ENCODE assay signal across 1 cellular context in the genomic region with DNA sequence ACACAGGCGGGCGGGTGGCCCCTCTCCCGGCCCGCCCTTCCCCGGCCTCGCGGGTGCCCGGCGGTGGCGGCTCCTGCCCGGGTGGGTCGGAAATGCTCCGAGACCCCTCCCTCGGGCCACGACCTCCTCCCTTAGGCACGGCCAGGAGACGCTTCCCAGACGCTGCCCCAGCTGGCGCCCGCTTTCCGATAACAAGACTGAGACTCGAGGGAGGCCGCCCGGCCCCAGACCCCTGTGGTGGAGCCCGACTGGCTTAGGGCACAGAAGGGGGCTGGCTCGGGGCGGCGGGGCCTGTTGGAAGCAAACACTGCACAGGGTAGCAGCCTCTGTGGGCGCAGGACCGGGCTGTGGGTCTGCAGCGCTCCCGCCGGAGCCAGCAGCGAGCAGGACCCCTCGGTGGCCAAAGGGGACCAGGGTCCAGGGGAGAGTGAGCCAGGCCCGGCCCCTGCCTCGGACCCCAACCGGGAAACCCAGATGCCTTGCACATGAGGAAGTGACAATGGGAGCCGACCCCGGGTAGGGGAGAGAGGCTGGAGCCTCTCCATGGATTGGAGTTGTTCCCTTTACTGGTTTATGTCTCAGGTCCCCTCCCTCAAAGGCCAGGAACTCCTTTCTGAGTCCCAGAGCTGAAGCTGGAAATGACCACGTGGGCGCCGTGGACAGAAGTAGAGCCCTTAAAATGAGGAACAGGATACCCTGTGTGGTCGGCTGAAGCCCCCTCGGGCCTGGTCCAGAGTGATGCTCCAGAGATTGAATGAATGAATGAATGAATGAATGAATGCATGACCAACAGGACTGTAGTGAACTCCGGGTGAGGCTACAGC.
TF ChIP-seq lines count a peak whose summit lies in the region.

No MANE protein-coding gene starts in this region.

TF ChIP-seq in K562, 482 proteins besides CTCF, POLR2A, EP300 and RAD21 (continued from another document):
- TF ChIP-seq, protein P1, sequence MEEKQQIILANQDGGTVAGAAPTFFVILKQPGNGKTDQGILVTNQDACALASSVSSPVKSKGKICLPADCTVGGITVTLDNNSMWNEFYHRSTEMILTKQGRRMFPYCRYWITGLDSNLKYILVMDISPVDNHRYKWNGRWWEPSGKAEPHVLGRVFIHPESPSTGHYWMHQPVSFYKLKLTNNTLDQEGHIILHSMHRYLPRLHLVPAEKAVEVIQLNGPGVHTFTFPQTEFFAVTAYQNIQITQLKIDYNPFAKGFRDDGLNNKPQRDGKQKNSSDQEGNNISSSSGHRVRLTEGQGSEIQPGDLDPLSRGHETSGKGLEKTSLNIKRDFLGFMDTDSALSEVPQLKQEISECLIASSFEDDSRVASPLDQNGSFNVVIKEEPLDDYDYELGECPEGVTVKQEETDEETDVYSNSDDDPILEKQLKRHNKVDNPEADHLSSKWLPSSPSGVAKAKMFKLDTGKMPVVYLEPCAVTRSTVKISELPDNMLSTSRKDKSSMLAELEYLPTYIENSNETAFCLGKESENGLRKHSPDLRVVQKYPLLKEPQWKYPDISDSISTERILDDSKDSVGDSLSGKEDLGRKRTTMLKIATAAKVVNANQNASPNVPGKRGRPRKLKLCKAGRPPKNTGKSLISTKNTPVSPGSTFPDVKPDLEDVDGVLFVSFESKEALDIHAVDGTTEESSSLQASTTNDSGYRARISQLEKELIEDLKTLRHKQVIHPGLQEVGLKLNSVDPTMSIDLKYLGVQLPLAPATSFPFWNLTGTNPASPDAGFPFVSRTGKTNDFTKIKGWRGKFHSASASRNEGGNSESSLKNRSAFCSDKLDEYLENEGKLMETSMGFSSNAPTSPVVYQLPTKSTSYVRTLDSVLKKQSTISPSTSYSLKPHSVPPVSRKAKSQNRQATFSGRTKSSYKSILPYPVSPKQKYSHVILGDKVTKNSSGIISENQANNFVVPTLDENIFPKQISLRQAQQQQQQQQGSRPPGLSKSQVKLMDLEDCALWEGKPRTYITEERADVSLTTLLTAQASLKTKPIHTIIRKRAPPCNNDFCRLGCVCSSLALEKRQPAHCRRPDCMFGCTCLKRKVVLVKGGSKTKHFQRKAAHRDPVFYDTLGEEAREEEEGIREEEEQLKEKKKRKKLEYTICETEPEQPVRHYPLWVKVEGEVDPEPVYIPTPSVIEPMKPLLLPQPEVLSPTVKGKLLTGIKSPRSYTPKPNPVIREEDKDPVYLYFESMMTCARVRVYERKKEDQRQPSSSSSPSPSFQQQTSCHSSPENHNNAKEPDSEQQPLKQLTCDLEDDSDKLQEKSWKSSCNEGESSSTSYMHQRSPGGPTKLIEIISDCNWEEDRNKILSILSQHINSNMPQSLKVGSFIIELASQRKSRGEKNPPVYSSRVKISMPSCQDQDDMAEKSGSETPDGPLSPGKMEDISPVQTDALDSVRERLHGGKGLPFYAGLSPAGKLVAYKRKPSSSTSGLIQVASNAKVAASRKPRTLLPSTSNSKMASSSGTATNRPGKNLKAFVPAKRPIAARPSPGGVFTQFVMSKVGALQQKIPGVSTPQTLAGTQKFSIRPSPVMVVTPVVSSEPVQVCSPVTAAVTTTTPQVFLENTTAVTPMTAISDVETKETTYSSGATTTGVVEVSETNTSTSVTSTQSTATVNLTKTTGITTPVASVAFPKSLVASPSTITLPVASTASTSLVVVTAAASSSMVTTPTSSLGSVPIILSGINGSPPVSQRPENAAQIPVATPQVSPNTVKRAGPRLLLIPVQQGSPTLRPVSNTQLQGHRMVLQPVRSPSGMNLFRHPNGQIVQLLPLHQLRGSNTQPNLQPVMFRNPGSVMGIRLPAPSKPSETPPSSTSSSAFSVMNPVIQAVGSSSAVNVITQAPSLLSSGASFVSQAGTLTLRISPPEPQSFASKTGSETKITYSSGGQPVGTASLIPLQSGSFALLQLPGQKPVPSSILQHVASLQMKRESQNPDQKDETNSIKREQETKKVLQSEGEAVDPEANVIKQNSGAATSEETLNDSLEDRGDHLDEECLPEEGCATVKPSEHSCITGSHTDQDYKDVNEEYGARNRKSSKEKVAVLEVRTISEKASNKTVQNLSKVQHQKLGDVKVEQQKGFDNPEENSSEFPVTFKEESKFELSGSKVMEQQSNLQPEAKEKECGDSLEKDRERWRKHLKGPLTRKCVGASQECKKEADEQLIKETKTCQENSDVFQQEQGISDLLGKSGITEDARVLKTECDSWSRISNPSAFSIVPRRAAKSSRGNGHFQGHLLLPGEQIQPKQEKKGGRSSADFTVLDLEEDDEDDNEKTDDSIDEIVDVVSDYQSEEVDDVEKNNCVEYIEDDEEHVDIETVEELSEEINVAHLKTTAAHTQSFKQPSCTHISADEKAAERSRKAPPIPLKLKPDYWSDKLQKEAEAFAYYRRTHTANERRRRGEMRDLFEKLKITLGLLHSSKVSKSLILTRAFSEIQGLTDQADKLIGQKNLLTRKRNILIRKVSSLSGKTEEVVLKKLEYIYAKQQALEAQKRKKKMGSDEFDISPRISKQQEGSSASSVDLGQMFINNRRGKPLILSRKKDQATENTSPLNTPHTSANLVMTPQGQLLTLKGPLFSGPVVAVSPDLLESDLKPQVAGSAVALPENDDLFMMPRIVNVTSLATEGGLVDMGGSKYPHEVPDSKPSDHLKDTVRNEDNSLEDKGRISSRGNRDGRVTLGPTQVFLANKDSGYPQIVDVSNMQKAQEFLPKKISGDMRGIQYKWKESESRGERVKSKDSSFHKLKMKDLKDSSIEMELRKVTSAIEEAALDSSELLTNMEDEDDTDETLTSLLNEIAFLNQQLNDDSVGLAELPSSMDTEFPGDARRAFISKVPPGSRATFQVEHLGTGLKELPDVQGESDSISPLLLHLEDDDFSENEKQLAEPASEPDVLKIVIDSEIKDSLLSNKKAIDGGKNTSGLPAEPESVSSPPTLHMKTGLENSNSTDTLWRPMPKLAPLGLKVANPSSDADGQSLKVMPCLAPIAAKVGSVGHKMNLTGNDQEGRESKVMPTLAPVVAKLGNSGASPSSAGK (IDR thresholded peaks at IDR 0.05) = peak; percentile 24; the same call in 1 of the 2 replicates
- TF ChIP-seq SMARCE1 (IDR thresholded peaks at IDR 0.05) (0 out of 2 replicates have a peak, but pooled peaks have one; percentile 13), FOXP1 (CRISPR knock-in tag; IDR thresholded peaks at IDR 0.05) (0 out of 2 replicates have a peak, but pooled peaks have one; percentile 32), KDM5B (IDR thresholded peaks at IDR 0.05; ENCODE audit: insufficient replicate concordance, low read depth, low read length) (peak; percentile 39), EWSR1 (IDR thresholded peaks at IDR 0.05; ENCODE audit: borderline replicate concordance, low read depth, partially characterized antibody) (no peak)
